In genomic region chr2:213152065-213152794, GRCh38 we compare ENCODE assay signal across 8 cellular contexts. TPM values are rescaled to one million over a fixed set of nuclear protein-coding genes. Genes with fewer than 3 reads are reported as not detected.
DNase-seq lines count a peak whose midpoint lies in the region; ATAC-seq, FAIRE-seq and TF ChIP-seq lines count a peak whose summit lies in the region.

No MANE protein-coding gene starts in this region.

- DNase-seq in EH (ENCODE audit: low read depth) (peak; percentile 75), SJCRH30 (peak; percentile 58 to 69), cerebellar cortex (ENCODE audit: low spot score) (peak; percentile 37), keratinocyte (ENCODE audit: low read depth, low spot score) (no peak), spleen (peak; percentile 90), NK-92 (lab: John Stamatoyannopoulos, UW; ENCODE audit: unreplicated experiment) (no peak)

- H3K27me3 ChIP-seq in SJCRH30 (no peaks in the 10 kb centered on the region), keratinocyte (ENCODE audit: control insufficient read depth, extremely low read depth, insufficient read depth, low read length) (no peaks in the 10 kb centered on the region), spleen (replicated peaks in 1 of 7) (no peaks in the 10 kb centered on the region)

- H3K36me3 ChIP-seq in SJCRH30 (no peaks in the 10 kb centered on the region), keratinocyte (ENCODE audit: control insufficient read depth in 2 of 2, extremely low read depth in 1 of 2, insufficient read depth in 2 of 2, low read length in 2 of 2) (no peaks in the 10 kb centered on the region), spleen (no peaks in the 10 kb centered on the region)

- TF ChIP-seq CTCF in keratinocyte (optimal IDR thresholded peaks at IDR 0.05 in 1 of 3, IDR thresholded peaks at IDR 0.05 in 1 of 3, conservative IDR thresholded peaks at IDR 0.05 in 1 of 3; ENCODE audit: extremely low read depth in 1 of 3, insufficient read depth in 2 of 3, low read length in 3 of 3): peak; percentile 45 to 62 (median 62)
- peak in 4 of 11 experiments; percentile 26 to 48 (median 30) for TF ChIP-seq CTCF in spleen (IDR thresholded peaks at IDR 0.05 in 8 of 11, conservative IDR thresholded peaks at IDR 0.05 in 3 of 11)

- FAIRE-seq in keratinocyte (lab: Jason Lieb, UNC): no peak

- no peaks in the 10 kb centered on the region for H3K9me1 ChIP-seq in keratinocyte (ENCODE audit: control insufficient read depth, extremely low read depth, insufficient read depth, low read length)

- peak overlapping the region; percentile 89 for H3K9ac ChIP-seq in keratinocyte (ENCODE audit: control insufficient read depth, extremely low read depth, insufficient read depth, low read length)

- 0 to 1% (median 1%) methylated on average over 38 to 39 of the region's 39 CpGs for WGBS in spleen, 5 donors

- intact Hi-C loops in spleen (cut with DNase I; ENCODE audit: low total_unique reads): loop anchor here (5.0 to 10.0 kb wide), 2 partner anchors 375 to 467 kb away; no protein-coding TSS in a partner anchor

- dilution Hi-C loops in keratinocyte (cut with MboI; ENCODE audit: extremely low pct_ligation_motif_present, low sequenced_read_pairs): no loop called here

- H3K4me2 ChIP-seq in keratinocyte (ENCODE audit: control insufficient read depth, extremely low read depth, insufficient read depth, low read depth, low read length): peak overlapping the region; percentile 95

- peaks cover 3% of the 10 kb centered on the region for H3K79me2 ChIP-seq in keratinocyte (ENCODE audit: control insufficient read depth, insufficient read depth, low read length)

- peak overlapping the region; percentile 91 for H2AFZ ChIP-seq in keratinocyte (ENCODE audit: control insufficient read depth, low read length)

- H3K4me3 ChIP-seq in SJCRH30 (peak overlapping the region; percentile 85), keratinocyte (ENCODE audit: control insufficient read depth in 2 of 3, extremely low read depth in 1 of 3, insufficient read depth in 2 of 3, low read depth in 1 of 3, low read length in 3 of 3) (peak overlapping the region; percentile 85 to 91 (median 88)), spleen (peak overlapping the region; percentile 64 to 93 (median 76))

- H3K27ac ChIP-seq in SJCRH30 (peak overlapping the region; percentile 31; the same call in 1 of the 2 replicates), keratinocyte (ENCODE audit: control insufficient read depth, insufficient read depth, low read length) (peak overlapping the region; percentile 87), spleen (peak overlapping the region; percentile 87 to 96 (median 93))

- H3K9me3 ChIP-seq in SJCRH30 (replicated peaks): no peaks in the 10 kb centered on the region
- H3K9me3 ChIP-seq in keratinocyte (ENCODE audit: control insufficient read depth, low read depth, low read length): no peaks in the 10 kb centered on the region
- no peaks in the 10 kb centered on the region for H3K9me3 ChIP-seq in spleen

- no peaks in the 10 kb centered on the region for H3K4me1 ChIP-seq in SJCRH30
- peaks cover 13% of the 10 kb centered on the region for H3K4me1 ChIP-seq in keratinocyte (ENCODE audit: control insufficient read depth, extremely low read depth, insufficient read depth, low read length)
- H3K4me1 ChIP-seq in spleen: peaks cover 5 to 58% (median 34%) of the 10 kb centered on the region in 6 donors

- no peak for TF ChIP-seq POLR2A in spleen (IDR thresholded peaks at IDR 0.05)

- no peaks in the 10 kb centered on the region for H4K20me1 ChIP-seq in keratinocyte (ENCODE audit: control insufficient read depth, extremely low read depth, insufficient read depth, low read length)

- ATAC-seq in GM19452 (IDR thresholded peaks at IDR 0.05; ENCODE audit: unreplicated experiment) (peak; percentile 26), HG03571 (IDR thresholded peaks at IDR 0.05; ENCODE audit: unreplicated experiment) (peak; percentile 23)

RNA-seq across cellular contexts. Expression of gene IKZF2, which starts 0.8 kb away (rescaled TPM):
- 1.9 and 2.8 TPM in 2 replicates for total RNA-seq in SJCRH30 (2014; rRNA removed; shearing (Covaris generic))
- polyA plus RNA-seq in keratinocyte: 7.1 to 12.3 TPM (median 8.2 TPM) in 3 replicates
- 1.3 TPM for polyA plus RNA-seq in keratinocyte (2011; ENCODE audit: low read depth)
- polyA plus RNA-seq in keratinocyte (2011; cell fraction: cytosol; rRNA removed): 2.3 and 5.5 TPM in 2 replicates
- polyA plus RNA-seq in keratinocyte (2011; cell fraction: nucleus; rRNA removed): 13.3 and 14.6 TPM in 2 replicates
- 3.6 and 4.3 TPM in 2 replicates for polyA plus RNA-seq in keratinocyte (2012; ENCODE audit: low replicate concordance)
- polyA minus RNA-seq in keratinocyte: 12.6 to 57.2 TPM (median 43.7 TPM) in 3 replicates
- 12.3 TPM for polyA minus RNA-seq in keratinocyte (2011; cell fraction: cytosol; rRNA and poly(A)+ RNA removed)
- polyA minus RNA-seq in keratinocyte (2011; cell fraction: nucleus; rRNA and poly(A)+ RNA removed): 33.8 and 72.4 TPM in 2 replicates
- total RNA-seq in spleen: 10 to 100 TPM; 14.3 to 43.4 (median 21.7) TPM
- 1 to 10 TPM in 1 of 3 donors, under 1 TPM in 2; 0.50 to 1.4 (median 0.80) TPM for polyA plus RNA-seq in spleen

Comparison
In these comparisons a context has a peak if more than half of its experiments do, and no peak if none do; other contexts are left out.
1. DNase-seq: peak in EH (single experiment), SJCRH30 (2 of 2), cerebellar cortex (single experiment) and spleen (single experiment); none in keratinocyte (single experiment) and NK-92 (single experiment).
2. H3K27ac ChIP-seq: peak in every context shown above with its lines; median percentile 93 in spleen; 87 in keratinocyte; 31 in SJCRH30.
3. Peak in every context shown above with its lines, with median percentiles within 50 percentile points of each other: H3K4me3 ChIP-seq.